ENCODE assay signal across 24 cellular contexts in the genomic region with DNA sequence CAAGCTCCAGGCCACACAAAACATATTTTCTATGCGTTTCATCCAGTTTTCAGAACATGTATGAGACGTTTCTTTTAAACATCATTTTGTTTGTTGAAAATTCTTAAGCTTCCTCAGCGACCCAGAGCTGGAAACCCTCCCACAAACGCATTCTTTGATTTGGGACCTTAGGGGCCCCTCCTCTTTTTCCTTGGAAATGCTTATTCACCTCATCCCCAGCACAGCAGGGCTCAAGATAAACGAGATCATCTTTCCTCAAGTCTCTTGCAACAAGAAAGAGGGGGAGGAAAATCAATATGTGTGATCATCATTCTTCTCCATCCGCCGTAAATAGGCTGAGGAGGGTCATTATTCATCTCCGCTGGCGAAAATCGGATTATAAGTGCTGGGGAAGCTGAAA.
"Had no signal": no experiment of that assay in that cellular context is flagged by ENCODE, and none has a peak within 500 bp of the region (broad histone marks: within the 10 kb centered on the region; RNA-seq: fewer than 3 reads in every experiment).

No MANE protein-coding gene starts in this region.

- ATAC-seq: activated CD8-positive, alpha-beta T cell treated with anti-CD3 and anti-CD28 coated beads for 36 hours; activated T-helper 17 cell treated with anti-CD3 and anti-CD28 coated beads, Interleukin-2, amount 50 U/mL, for 72 hours; foreskin keratinocyte; left cardiac atrium; naive thymus-derived CD4-positive, alpha-beta T cell; T-cell had no signal

- H3K27ac ChIP-seq: foreskin keratinocyte, neutrophil, right atrium auricular region, tibial artery had no signal

- DNase-seq: activated CD4-positive, alpha-beta T cell treated with anti-CD3 and anti-CD28 coated beads, Interleukin-2, amount 10 ng/mL, durations not matched to agents 24 days and 14 days; activated CD4-positive, CD25-positive, alpha-beta regulatory T cell; activated CD8-positive, alpha-beta T cell treated with anti-CD3 and anti-CD28 coated beads for 36 hours; activated naive CD4-positive, alpha-beta T cell treated with Interleukin-2 at 50 U/mL for 16 hours; activated naive CD8-positive, alpha-beta T cell treated with anti-CD3 and anti-CD28 coated beads, Interleukin-2, amount 10 ng/mL, durations not matched to agents 7 days and 5 days; activated T-cell treated with anti-CD3 and anti-CD28 coated beads, Interleukin-2, amount 50 U/mL, for 1 hour; amygdala; central memory CD4-positive, alpha-beta T cell; dorsolateral prefrontal cortex; foreskin keratinocyte; hippocampal formation; left cardiac atrium; mesenchymal stem cell; naive thymus-derived CD4-positive, alpha-beta T cell; stimulated activated CD4-positive, alpha-beta T cell treated with anti-CD3 and anti-CD28 coated beads, Interleukin-12 subunit alpha, Interleukin-12 subunit beta, amount 100 ng/mL, for 4 hours; stimulated activated CD4-positive, alpha-beta T cell treated with anti-CD3 and anti-CD28 coated beads, Interleukin-1b, Interleukin-23, amount 100 ng/mL, for 48 hours; stimulated activated naive CD4-positive, alpha-beta T cell treated with Interleukin-2 at 50 U/mL for 16 hours; substantia nigra; T-cell; tibial artery had no signal

- H3K36me3 ChIP-seq: neutrophil, right atrium auricular region, tibial artery had no signal

- H3K27me3 Mint-ChIP-seq: activated CD4-positive, alpha-beta T cell treated with anti-CD3 and anti-CD28 coated beads, Interleukin-2, amount 10 ng/mL, durations not matched to agents 24 days and 14 days; activated CD8-positive, alpha-beta T cell treated with anti-CD3 and anti-CD28 coated beads for 36 hours; activated naive CD8-positive, alpha-beta T cell treated with anti-CD3 and anti-CD28 coated beads, Interleukin-2, amount 10 ng/mL, durations not matched to agents 7 days and 5 days; activated T-helper 17 cell treated with anti-CD3 and anti-CD28 coated beads, Interleukin-2, amount 50 U/mL, for 72 hours; naive thymus-derived CD4-positive, alpha-beta T cell; T-cell had no signal

- H3K27ac Mint-ChIP-seq: activated CD4-positive, alpha-beta T cell treated with anti-CD3 and anti-CD28 coated beads, Interleukin-2, amount 10 ng/mL, durations not matched to agents 24 days and 14 days; activated CD8-positive, alpha-beta T cell treated with anti-CD3 and anti-CD28 coated beads for 36 hours; activated naive CD8-positive, alpha-beta T cell treated with anti-CD3 and anti-CD28 coated beads, Interleukin-2, amount 10 ng/mL, durations not matched to agents 7 days and 5 days; activated T-helper 17 cell treated with anti-CD3 and anti-CD28 coated beads, Interleukin-2, amount 50 U/mL, for 72 hours; naive thymus-derived CD4-positive, alpha-beta T cell; T-cell had no signal

- H3K9me3 ChIP-seq: neutrophil, tibial artery had no signal

- H3K36me3 Mint-ChIP-seq: activated naive CD8-positive, alpha-beta T cell treated with anti-CD3 and anti-CD28 coated beads, Interleukin-2, amount 10 ng/mL, durations not matched to agents 7 days and 5 days; brain; T-cell had no signal

- H3K4me3 Mint-ChIP-seq: activated CD4-positive, alpha-beta T cell treated with anti-CD3 and anti-CD28 coated beads, Interleukin-2, amount 10 ng/mL, durations not matched to agents 24 days and 14 days; activated CD8-positive, alpha-beta T cell treated with anti-CD3 and anti-CD28 coated beads for 36 hours; activated naive CD8-positive, alpha-beta T cell treated with anti-CD3 and anti-CD28 coated beads, Interleukin-2, amount 10 ng/mL, durations not matched to agents 7 days and 5 days; activated T-helper 17 cell treated with anti-CD3 and anti-CD28 coated beads, Interleukin-2, amount 50 U/mL, for 72 hours; naive thymus-derived CD4-positive, alpha-beta T cell; T-cell had no signal

- H3K27me3 ChIP-seq: foreskin keratinocyte, neutrophil, right atrium auricular region, tibial artery had no signal

- H3K4me1 ChIP-seq: foreskin keratinocyte, right atrium auricular region, tibial artery had no signal

- H3K4me3 ChIP-seq: dorsolateral prefrontal cortex, right atrium auricular region, tibial artery had no signal

- H3K4me1 Mint-ChIP-seq: activated naive CD8-positive, alpha-beta T cell treated with anti-CD3 and anti-CD28 coated beads, Interleukin-2, amount 10 ng/mL, durations not matched to agents 7 days and 5 days; activated T-helper 17 cell treated with anti-CD3 and anti-CD28 coated beads, Interleukin-2, amount 50 U/mL, for 72 hours; T-cell had no signal
